In genomic region chr5:139743001-139743771, GRCh38 we compare ENCODE assay signal across 2 cellular contexts.
TF ChIP-seq lines count a peak whose summit lies in the region.

No MANE protein-coding gene starts in this region.

TF ChIP-seq in HEK293T, 16 proteins besides CTCF, POLR2A, EP300 and RAD21:
- no peak for TF ChIP-seq FOXA1 (IDR thresholded peaks at IDR 0.05)
- TF ChIP-seq ELF4 (IDR thresholded peaks at IDR 0.05), result no peak
- TF ChIP-seq, protein P1, sequence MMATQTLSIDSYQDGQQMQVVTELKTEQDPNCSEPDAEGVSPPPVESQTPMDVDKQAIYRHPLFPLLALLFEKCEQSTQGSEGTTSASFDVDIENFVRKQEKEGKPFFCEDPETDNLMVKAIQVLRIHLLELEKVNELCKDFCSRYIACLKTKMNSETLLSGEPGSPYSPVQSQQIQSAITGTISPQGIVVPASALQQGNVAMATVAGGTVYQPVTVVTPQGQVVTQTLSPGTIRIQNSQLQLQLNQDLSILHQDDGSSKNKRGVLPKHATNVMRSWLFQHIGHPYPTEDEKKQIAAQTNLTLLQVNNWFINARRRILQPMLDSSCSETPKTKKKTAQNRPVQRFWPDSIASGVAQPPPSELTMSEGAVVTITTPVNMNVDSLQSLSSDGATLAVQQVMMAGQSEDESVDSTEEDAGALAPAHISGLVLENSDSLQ (IDR thresholded peaks at IDR 0.05), result peak; percentile 88
- TF ChIP-seq FOXK2 (IDR thresholded peaks at IDR 0.05), result no peak
- TF ChIP-seq BHLHE40 (IDR thresholded peaks at IDR 0.05; ENCODE audit: borderline replicate concordance), result no peak

TF ChIP-seq in GM12878, 131 proteins besides CTCF, POLR2A, EP300 and RAD21 (continues in another document):
- TF ChIP-seq, protein P2, sequence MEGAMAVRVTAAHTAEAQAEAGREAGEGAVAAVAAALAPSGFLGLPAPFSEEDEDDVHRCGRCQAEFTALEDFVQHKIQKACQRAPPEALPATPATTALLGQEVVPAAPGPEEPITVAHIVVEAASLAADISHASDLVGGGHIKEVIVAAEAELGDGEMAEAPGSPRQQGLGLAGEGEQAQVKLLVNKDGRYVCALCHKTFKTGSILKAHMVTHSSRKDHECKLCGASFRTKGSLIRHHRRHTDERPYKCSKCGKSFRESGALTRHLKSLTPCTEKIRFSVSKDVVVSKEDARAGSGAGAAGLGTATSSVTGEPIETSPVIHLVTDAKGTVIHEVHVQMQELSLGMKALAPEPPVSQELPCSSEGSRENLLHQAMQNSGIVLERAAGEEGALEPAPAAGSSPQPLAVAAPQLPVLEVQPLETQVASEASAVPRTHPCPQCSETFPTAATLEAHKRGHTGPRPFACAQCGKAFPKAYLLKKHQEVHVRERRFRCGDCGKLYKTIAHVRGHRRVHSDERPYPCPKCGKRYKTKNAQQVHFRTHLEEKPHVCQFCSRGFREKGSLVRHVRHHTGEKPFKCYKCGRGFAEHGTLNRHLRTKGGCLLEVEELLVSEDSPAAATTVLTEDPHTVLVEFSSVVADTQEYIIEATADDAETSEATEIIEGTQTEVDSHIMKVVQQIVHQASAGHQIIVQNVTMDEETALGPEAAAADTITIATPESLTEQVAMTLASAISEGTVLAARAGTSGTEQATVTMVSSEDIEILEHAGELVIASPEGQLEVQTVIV (IDR thresholded peaks at IDR 0.05; ENCODE audit: borderline replicate concordance, partially characterized antibody), result no peak
- TF ChIP-seq LARP7 (IDR thresholded peaks at IDR 0.05) (no peak), HDGF (IDR thresholded peaks at IDR 0.05) (peak; percentile 97), SIX5 (IDR thresholded peaks at IDR 0.05; ENCODE audit: low read depth, low read length, severe bottlenecking) (no peak), POU2F2 (IDR thresholded peaks at IDR 0.05; ENCODE audit: borderline replicate concordance, low read depth, low read length) (peak; percentile 29; the same call in 1 of the 3 replicates), SMARCA5 (IDR thresholded peaks at IDR 0.05) (no peak), DPF2 (IDR thresholded peaks at IDR 0.05) (peak; percentile 75), CBFB (IDR thresholded peaks at IDR 0.05; ENCODE audit: low read depth) (no peak), ZNF207 (IDR thresholded peaks at IDR 0.05; ENCODE audit: borderline replicate concordance) (no peak), NBN (IDR thresholded peaks at IDR 0.05) (peak; percentile 74), POLR2AphosphoS5 (IDR thresholded peaks at IDR 0.05; ENCODE audit: low read length) (no peak), TAF1 (IDR thresholded peaks at IDR 0.05; ENCODE audit: borderline replicate concordance, low read depth, low read length) (no peak), BHLHE40 (IDR thresholded peaks at IDR 0.05; ENCODE audit: borderline replicate concordance in 1 of 2, low read depth in 2 of 2, low read length in 1 of 2) (peak in 1 of 2 experiments; percentile 29; a peak in 1 of 4 replicates), ZNF687 (IDR thresholded peaks at IDR 0.05) (no peak), MEF2B (IDR thresholded peaks at IDR 0.05; ENCODE audit: partially characterized antibody, poor library complexity, severe bottlenecking) (no peak), FOXK2 (IDR thresholded peaks at IDR 0.05) (no peak)
- TF ChIP-seq, protein P3, sequence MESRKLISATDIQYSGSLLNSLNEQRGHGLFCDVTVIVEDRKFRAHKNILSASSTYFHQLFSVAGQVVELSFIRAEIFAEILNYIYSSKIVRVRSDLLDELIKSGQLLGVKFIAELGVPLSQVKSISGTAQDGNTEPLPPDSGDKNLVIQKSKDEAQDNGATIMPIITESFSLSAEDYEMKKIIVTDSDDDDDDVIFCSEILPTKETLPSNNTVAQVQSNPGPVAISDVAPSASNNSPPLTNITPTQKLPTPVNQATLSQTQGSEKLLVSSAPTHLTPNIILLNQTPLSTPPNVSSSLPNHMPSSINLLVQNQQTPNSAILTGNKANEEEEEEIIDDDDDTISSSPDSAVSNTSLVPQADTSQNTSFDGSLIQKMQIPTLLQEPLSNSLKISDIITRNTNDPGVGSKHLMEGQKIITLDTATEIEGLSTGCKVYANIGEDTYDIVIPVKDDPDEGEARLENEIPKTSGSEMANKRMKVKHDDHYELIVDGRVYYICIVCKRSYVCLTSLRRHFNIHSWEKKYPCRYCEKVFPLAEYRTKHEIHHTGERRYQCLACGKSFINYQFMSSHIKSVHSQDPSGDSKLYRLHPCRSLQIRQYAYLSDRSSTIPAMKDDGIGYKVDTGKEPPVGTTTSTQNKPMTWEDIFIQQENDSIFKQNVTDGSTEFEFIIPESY (IDR thresholded peaks at IDR 0.05), result no peak
- TF ChIP-seq, protein P4, sequence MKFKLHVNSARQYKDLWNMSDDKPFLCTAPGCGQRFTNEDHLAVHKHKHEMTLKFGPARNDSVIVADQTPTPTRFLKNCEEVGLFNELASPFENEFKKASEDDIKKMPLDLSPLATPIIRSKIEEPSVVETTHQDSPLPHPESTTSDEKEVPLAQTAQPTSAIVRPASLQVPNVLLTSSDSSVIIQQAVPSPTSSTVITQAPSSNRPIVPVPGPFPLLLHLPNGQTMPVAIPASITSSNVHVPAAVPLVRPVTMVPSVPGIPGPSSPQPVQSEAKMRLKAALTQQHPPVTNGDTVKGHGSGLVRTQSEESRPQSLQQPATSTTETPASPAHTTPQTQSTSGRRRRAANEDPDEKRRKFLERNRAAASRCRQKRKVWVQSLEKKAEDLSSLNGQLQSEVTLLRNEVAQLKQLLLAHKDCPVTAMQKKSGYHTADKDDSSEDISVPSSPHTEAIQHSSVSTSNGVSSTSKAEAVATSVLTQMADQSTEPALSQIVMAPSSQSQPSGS (IDR thresholded peaks at IDR 0.05; ENCODE audit: low read length), result no peak
- TF ChIP-seq, protein P5, sequence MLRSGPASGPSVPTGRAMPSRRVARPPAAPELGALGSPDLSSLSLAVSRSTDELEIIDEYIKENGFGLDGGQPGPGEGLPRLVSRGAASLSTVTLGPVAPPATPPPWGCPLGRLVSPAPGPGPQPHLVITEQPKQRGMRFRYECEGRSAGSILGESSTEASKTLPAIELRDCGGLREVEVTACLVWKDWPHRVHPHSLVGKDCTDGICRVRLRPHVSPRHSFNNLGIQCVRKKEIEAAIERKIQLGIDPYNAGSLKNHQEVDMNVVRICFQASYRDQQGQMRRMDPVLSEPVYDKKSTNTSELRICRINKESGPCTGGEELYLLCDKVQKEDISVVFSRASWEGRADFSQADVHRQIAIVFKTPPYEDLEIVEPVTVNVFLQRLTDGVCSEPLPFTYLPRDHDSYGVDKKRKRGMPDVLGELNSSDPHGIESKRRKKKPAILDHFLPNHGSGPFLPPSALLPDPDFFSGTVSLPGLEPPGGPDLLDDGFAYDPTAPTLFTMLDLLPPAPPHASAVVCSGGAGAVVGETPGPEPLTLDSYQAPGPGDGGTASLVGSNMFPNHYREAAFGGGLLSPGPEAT (IDR thresholded peaks at IDR 0.05; ENCODE audit: low read depth), result peak; percentile 66; the same call in 1 of the 2 replicates
- TF ChIP-seq, protein P6, sequence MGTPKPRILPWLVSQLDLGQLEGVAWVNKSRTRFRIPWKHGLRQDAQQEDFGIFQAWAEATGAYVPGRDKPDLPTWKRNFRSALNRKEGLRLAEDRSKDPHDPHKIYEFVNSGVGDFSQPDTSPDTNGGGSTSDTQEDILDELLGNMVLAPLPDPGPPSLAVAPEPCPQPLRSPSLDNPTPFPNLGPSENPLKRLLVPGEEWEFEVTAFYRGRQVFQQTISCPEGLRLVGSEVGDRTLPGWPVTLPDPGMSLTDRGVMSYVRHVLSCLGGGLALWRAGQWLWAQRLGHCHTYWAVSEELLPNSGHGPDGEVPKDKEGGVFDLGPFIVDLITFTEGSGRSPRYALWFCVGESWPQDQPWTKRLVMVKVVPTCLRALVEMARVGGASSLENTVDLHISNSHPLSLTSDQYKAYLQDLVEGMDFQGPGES (IDR thresholded peaks at IDR 0.05), result no peak
- TF ChIP-seq, protein P7, sequence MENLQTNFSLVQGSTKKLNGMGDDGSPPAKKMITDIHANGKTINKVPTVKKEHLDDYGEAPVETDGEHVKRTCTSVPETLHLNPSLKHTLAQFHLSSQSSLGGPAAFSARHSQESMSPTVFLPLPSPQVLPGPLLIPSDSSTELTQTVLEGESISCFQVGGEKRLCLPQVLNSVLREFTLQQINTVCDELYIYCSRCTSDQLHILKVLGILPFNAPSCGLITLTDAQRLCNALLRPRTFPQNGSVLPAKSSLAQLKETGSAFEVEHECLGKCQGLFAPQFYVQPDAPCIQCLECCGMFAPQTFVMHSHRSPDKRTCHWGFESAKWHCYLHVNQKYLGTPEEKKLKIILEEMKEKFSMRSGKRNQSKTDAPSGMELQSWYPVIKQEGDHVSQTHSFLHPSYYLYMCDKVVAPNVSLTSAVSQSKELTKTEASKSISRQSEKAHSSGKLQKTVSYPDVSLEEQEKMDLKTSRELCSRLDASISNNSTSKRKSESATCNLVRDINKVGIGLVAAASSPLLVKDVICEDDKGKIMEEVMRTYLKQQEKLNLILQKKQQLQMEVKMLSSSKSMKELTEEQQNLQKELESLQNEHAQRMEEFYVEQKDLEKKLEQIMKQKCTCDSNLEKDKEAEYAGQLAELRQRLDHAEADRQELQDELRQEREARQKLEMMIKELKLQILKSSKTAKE (IDR thresholded peaks at IDR 0.05; ENCODE audit: low read depth, poor library complexity, severe bottlenecking), result no peak
- TF ChIP-seq, protein P8, sequence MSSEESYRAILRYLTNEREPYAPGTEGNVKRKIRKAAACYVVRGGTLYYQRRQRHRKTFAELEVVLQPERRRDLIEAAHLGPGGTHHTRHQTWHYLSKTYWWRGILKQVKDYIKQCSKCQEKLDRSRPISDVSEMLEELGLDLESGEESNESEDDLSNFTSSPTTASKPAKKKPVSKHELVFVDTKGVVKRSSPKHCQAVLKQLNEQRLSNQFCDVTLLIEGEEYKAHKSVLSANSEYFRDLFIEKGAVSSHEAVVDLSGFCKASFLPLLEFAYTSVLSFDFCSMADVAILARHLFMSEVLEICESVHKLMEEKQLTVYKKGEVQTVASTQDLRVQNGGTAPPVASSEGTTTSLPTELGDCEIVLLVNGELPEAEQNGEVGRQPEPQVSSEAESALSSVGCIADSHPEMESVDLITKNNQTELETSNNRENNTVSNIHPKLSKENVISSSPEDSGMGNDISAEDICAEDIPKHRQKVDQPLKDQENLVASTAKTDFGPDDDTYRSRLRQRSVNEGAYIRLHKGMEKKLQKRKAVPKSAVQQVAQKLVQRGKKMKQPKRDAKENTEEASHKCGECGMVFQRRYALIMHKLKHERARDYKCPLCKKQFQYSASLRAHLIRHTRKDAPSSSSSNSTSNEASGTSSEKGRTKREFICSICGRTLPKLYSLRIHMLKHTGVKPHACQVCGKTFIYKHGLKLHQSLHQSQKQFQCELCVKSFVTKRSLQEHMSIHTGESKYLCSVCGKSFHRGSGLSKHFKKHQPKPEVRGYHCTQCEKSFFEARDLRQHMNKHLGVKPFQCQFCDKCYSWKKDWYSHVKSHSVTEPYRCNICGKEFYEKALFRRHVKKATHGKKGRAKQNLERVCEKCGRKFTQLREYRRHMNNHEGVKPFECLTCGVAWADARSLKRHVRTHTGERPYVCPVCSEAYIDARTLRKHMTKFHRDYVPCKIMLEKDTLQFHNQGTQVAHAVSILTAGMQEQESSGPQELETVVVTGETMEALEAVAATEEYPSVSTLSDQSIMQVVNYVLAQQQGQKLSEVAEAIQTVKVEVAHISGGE (CRISPR knock-in tag; IDR thresholded peaks at IDR 0.05), result no peak
- TF ChIP-seq, protein P9, sequence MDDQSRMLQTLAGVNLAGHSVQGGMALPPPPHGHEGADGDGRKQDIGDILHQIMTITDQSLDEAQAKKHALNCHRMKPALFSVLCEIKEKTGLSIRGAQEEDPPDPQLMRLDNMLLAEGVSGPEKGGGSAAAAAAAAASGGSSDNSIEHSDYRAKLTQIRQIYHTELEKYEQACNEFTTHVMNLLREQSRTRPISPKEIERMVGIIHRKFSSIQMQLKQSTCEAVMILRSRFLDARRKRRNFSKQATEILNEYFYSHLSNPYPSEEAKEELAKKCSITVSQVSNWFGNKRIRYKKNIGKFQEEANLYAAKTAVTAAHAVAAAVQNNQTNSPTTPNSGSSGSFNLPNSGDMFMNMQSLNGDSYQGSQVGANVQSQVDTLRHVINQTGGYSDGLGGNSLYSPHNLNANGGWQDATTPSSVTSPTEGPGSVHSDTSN (IDR thresholded peaks at IDR 0.05; ENCODE audit: insufficient replicate concordance, low read depth, low read length), result peak; percentile 90
- TF ChIP-seq, protein P1 (IDR thresholded peaks at IDR 0.05), result peak; percentile 98
